23 cellular contexts compared by ENCODE assay signal in the genomic region with DNA sequence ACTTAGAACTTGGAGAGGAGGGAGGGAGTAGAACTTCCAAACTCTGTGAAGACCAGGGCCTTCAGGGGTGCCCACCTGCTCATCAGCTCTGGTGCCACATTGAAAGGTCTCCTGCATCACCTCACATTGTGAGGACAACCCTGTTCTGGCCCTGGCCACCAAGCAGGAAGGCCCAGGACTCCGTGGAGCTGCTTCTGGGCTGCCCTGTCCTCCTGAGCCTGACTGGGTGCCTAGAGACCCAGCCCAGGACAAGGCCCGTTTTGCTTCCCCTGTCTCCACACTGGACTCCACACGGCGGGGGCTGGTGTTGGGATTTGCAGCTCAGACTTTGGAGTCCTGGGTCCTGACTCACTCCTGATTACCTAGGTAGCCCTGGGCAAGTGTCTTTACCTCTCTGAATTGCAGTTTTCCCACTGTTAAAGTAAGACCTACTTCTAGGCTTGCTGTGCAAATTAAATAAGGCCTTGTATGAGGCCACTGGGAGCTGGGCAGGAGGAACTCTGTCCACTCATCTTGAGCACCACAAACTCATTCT. TPM values are rescaled to one million over a fixed set of nuclear protein-coding genes. Genes with fewer than 3 reads are reported as not detected.
A peak's percentile ranks its signal among the peaks of the same experiment; 100 is the strongest.
DNase-seq lines count a peak whose midpoint lies in the region; ATAC-seq, FAIRE-seq and TF ChIP-seq lines count a peak whose summit lies in the region.
"Had no signal": no experiment of that assay in that cellular context is flagged by ENCODE, and none has a peak within 500 bp of the region (broad histone marks: within the 10 kb centered on the region; RNA-seq: fewer than 3 reads in every experiment).

No MANE protein-coding gene starts in this region.

- no peak overlapping the region for H2AFZ ChIP-seq in neuronal stem cell (ENCODE audit: low read length)
- H2AFZ ChIP-seq: GM23248 had no signal

- H3K4me3 ChIP-seq in bronchial epithelial cell (ENCODE audit: low read depth, low read length) = no peak overlapping the region
- no peak overlapping the region for H3K4me3 ChIP-seq in neuronal stem cell (ENCODE audit: low read length in 2 of 2)
- H3K4me3 ChIP-seq: GM23248 had no signal

- peaks cover 21 to 35% of the 10 kb centered on the region in 2 donors for H3K27me3 Mint-ChIP-seq in natural killer cell (ENCODE audit: low read depth in 2 of 2)

- H3K9me3 Mint-ChIP-seq in natural killer cell = no peaks in the 10 kb centered on the region
- H3K9me3 Mint-ChIP-seq: CD4-positive, alpha-beta T cell had no signal

- no peak overlapping the region for H2BK120ac ChIP-seq in neuronal stem cell (ENCODE audit: low read depth, low read length)

- FAIRE-seq in bronchial epithelial cell (lab: Jason Lieb, UNC) = no peak
- FAIRE-seq: A204.1, D721Med, GM12892, GM18507 had no signal

- no peaks in the 10 kb centered on the region for H3K36me3 Mint-ChIP-seq in natural killer cell

- DNase-seq in bronchial epithelial cell (ENCODE audit: low read depth) (peak; percentile 50), foreskin keratinocyte (peak in 1 of 2 donors; percentile 66), neuronal stem cell (ENCODE audit: low spot score) (no peak), 8988T (no peak), kidney tubule cell (ENCODE audit: low spot score) (no peak), natural killer cell (no peak)
- DNase-seq: ACHN; BE2C; C1 segment of cervical spinal cord; Caco-2; CD4-positive, alpha-beta T cell; DMS153; DMS79; GDM1; GM23248; HCEC 1CT had no signal

- H3K36me3 ChIP-seq in bronchial epithelial cell (ENCODE audit: control insufficient read depth, insufficient read depth, low read length) = no peaks in the 10 kb centered on the region
- H3K36me3 ChIP-seq in neuronal stem cell (replicated peaks in 1 of 2; ENCODE audit: control insufficient read depth in 2 of 2, insufficient read depth in 2 of 2, low read length in 2 of 2) = no peaks in the 10 kb centered on the region
- H3K36me3 ChIP-seq: BE2C had no signal

- H3K79me1 ChIP-seq in neuronal stem cell (ENCODE audit: low read depth, low read length) = no peaks in the 10 kb centered on the region

- H4K91ac ChIP-seq in neuronal stem cell (ENCODE audit: low read depth, low read length, poor library complexity) = no peak overlapping the region

- no peak overlapping the region for H3K14ac ChIP-seq in neuronal stem cell (ENCODE audit: low read length)

- peak overlapping the region; percentile 22 for H2AK5ac ChIP-seq in neuronal stem cell (ENCODE audit: low read depth, low read length)

- H3K18ac ChIP-seq in neuronal stem cell (ENCODE audit: low read length) = no peak overlapping the region

- WGBS in neuronal stem cell (ENCODE audit: extremely low coverage in 2 of 2, insufficient read length in 2 of 2, insufficient replicate concordance in 1 of 2), 2 donors = no CpG with 5 or more reads among the region's 4 CpGs

- H3K4me1 ChIP-seq in foreskin keratinocyte (peaks cover 9% of the 10 kb centered on the region), neuronal stem cell (ENCODE audit: control insufficient read depth in 2 of 2, insufficient read depth in 1 of 2, low read depth in 1 of 2, low read length in 2 of 2) (peaks cover 0 to 17% of the 10 kb centered on the region in 2 donors)
- H3K4me1 ChIP-seq: BE2C, Caco-2 had no signal

- no peaks in the 10 kb centered on the region for H3K9me3 ChIP-seq in neuronal stem cell (replicated peaks in 1 of 2; ENCODE audit: control insufficient read depth in 2 of 2, insufficient read depth in 1 of 2, low read depth in 1 of 2, low read length in 2 of 2)
- H3K9me3 ChIP-seq: BE2C, Caco-2 had no signal

- H2BK15ac ChIP-seq in neuronal stem cell (ENCODE audit: low read length) = no peak overlapping the region

- H3K27ac Mint-ChIP-seq in natural killer cell = no peak overlapping the region
- H3K27ac Mint-ChIP-seq: CD4-positive, alpha-beta T cell had no signal

- H3K27me3 ChIP-seq in bronchial epithelial cell (ENCODE audit: control insufficient read depth, insufficient read depth, low read length) = no peaks in the 10 kb centered on the region
- no peaks in the 10 kb centered on the region for H3K27me3 ChIP-seq in foreskin keratinocyte
- H3K27me3 ChIP-seq in neuronal stem cell (ENCODE audit: control insufficient read depth in 3 of 3, insufficient read depth in 3 of 3, low read depth in 1 of 3, low read length in 3 of 3) = peaks cover 0 to 7% (median 0%) of the 10 kb centered on the region in 3 experiments
- H3K27me3 ChIP-seq: BE2C had no signal

- no peak overlapping the region for H2BK5ac ChIP-seq in neuronal stem cell (ENCODE audit: low read length)

- H4K8ac ChIP-seq in neuronal stem cell (ENCODE audit: low read depth, low read length) = no peak overlapping the region

- no peak overlapping the region for H3K4ac ChIP-seq in neuronal stem cell (ENCODE audit: low read length)

- intact Hi-C loops in natural killer cell (cut with micrococcal nuclease) = no loop called here

- H3K4me3 Mint-ChIP-seq in natural killer cell = no peak overlapping the region
- H3K4me3 Mint-ChIP-seq: CD4-positive, alpha-beta T cell had no signal

- no peak overlapping the region for H2BK12ac ChIP-seq in neuronal stem cell (ENCODE audit: low read length)

- peaks cover 10 to 12% of the 10 kb centered on the region in 2 donors for H3K4me1 Mint-ChIP-seq in natural killer cell

- H3K4me2 ChIP-seq in neuronal stem cell (ENCODE audit: insufficient read depth, low read length, poor library complexity, severe bottlenecking) = no peak overlapping the region

- ATAC-seq in foreskin keratinocyte (peak; percentile 26), natural killer cell (no peak)

- peak overlapping the region; percentile 24 for H3K27ac ChIP-seq in foreskin keratinocyte
- no peak overlapping the region for H3K27ac ChIP-seq in neuronal stem cell (replicated peaks; ENCODE audit: low read length)
- H3K27ac ChIP-seq: GM23248 had no signal

- H3K23ac ChIP-seq in neuronal stem cell (ENCODE audit: low read depth, low read length, poor library complexity) = peak overlapping the region; percentile 34

- H3K9ac ChIP-seq in neuronal stem cell (ENCODE audit: low read depth, low read length, poor library complexity) = no peak overlapping the region
- H3K9ac ChIP-seq: GM23248 had no signal

- TF ChIP-seq CTCF in bronchial epithelial cell (IDR thresholded peaks at IDR 0.05; ENCODE audit: insufficient read depth, low read length, severe bottlenecking) (no peak), foreskin keratinocyte (conservative IDR thresholded peaks at IDR 0.05) (no peak), natural killer cell (IDR thresholded peaks at IDR 0.05) (no peak)

RNA-seq across cellular contexts. Expression of a gene that starts 12.5 kb away (rescaled TPM):
- total RNA-seq in bronchial epithelial cell (not detected in 2 replicates), foreskin keratinocyte (not detected in 2 replicates), natural killer cell (not detected)
- not detected in 2 replicates for polyA plus RNA-seq in foreskin keratinocyte
- not detected for polyA plus RNA-seq in neuronal stem cell (2013, experiment 1 of 2)
- polyA plus RNA-seq in neuronal stem cell (2013, experiment 2 of 2) = not detected
- total RNA-seq: Caco-2; CD4-positive, alpha-beta T cell; Daoy; GM23248; H4; HT-29 had no signal
- polyA plus RNA-seq: GM23248 had no signal

RNA-seq across cellular contexts. Expression of a gene that starts 15.5 kb away (rescaled TPM):
- total RNA-seq in bronchial epithelial cell = 1.8 and 7.3 TPM in 2 replicates
- total RNA-seq in foreskin keratinocyte = 4.7 and 7.5 TPM in 2 replicates
- polyA plus RNA-seq in foreskin keratinocyte = 4.9 and 7.4 TPM in 2 replicates
- not detected for polyA plus RNA-seq in neuronal stem cell (2013, experiment 1 of 2)
- not detected for polyA plus RNA-seq in neuronal stem cell (2013, experiment 2 of 2)
- not detected for total RNA-seq in natural killer cell
- total RNA-seq: Caco-2; CD4-positive, alpha-beta T cell; GM23248 had no signal
- polyA plus RNA-seq: GM23248 had no signal

RNA-seq across cellular contexts. Expression of a gene that starts 33.2 kb away (rescaled TPM):
- total RNA-seq in bronchial epithelial cell = not detected in 2 replicates
- not detected in 2 replicates for total RNA-seq in foreskin keratinocyte
- 0.04 TPM in 1 of 2 replicates, not detected in the other for polyA plus RNA-seq in foreskin keratinocyte
- polyA plus RNA-seq in neuronal stem cell (2013, experiment 1 of 2) = not detected
- polyA plus RNA-seq in neuronal stem cell (2013, experiment 2 of 2) = not detected
- not detected for total RNA-seq in natural killer cell
- total RNA-seq: Caco-2; CD4-positive, alpha-beta T cell; Daoy; GM23248; H4; HT-29 had no signal
- polyA plus RNA-seq: GM23248 had no signal

RNA-seq across cellular contexts. Expression of a gene that starts 33.3 kb away (rescaled TPM):
- total RNA-seq in bronchial epithelial cell = 287 and 1,881 TPM in 2 replicates
- 167 and 323 TPM in 2 replicates for total RNA-seq in foreskin keratinocyte
- polyA plus RNA-seq in foreskin keratinocyte = 152 and 315 TPM in 2 replicates
- polyA plus RNA-seq in neuronal stem cell (2013, experiment 1 of 2) = not detected
- not detected for polyA plus RNA-seq in neuronal stem cell (2013, experiment 2 of 2)
- not detected for total RNA-seq in natural killer cell
- total RNA-seq: Caco-2; CD4-positive, alpha-beta T cell; Daoy; GM23248; H4 had no signal
- polyA plus RNA-seq: GM23248 had no signal

RNA-seq across cellular contexts. Expression of a gene that starts 51.4 kb away (rescaled TPM):
- total RNA-seq in bronchial epithelial cell (not detected in 2 replicates), foreskin keratinocyte (not detected in 2 replicates), natural killer cell (not detected)
- polyA plus RNA-seq in foreskin keratinocyte = not detected in 2 replicates
- not detected for polyA plus RNA-seq in neuronal stem cell (2013, experiment 1 of 2)
- not detected for polyA plus RNA-seq in neuronal stem cell (2013, experiment 2 of 2)
- total RNA-seq: Caco-2; CD4-positive, alpha-beta T cell; GM23248; H4; HT-29 had no signal
- polyA plus RNA-seq: GM23248 had no signal
